ENCODE assay signal across 8 cellular contexts in the genomic region with DNA sequence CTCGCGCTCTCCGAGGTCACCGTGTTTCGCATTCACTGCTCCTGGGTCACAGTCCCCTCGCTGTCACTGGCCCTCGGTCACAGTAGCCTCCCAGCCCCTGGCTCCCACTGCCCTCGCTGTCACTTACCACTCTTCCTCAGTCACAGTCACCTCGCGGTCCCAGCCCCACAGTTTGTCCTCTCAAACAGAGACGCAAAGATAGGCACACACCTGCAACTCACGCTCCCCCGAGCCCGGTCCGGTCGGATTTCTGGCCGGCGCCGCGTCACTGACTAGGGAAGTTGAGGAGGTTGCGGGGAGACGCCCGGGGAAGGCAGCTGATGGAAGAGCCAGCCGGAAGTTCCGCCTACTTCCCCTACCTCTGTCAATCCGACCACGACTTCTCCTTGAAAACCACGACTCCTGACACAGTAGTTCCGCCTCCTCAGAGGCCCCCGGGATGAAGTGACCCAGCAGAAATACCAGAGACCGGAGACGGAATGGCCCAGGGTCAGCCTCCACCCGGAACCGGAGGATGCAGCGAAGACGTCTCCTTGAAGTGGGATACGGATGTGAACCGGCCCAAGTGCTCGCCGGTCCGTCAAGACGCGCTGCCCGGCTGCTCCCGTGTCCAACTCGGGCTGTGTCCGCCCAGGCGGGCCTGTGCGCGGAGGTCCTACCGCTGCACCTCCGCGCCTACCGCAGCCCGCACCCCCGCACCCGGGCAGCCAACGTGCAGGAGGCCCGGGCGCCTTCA. TPM values are rescaled to one million over a fixed set of nuclear protein-coding genes. Genes with fewer than 3 reads are reported as not detected.
DNase-seq lines count a peak whose midpoint lies in the region; ATAC-seq and TF ChIP-seq lines count a peak whose summit lies in the region.

A gene (minus strand): TSS at position 322 of the 736 bp plus-strand sequence. CDS start 17,195 bp downstream, outside the sequence.

- H3K79me2 ChIP-seq in hepatocyte: peaks cover 43% of the 10 kb centered on the region

- H3K9me2 ChIP-seq in hepatocyte (replicated peaks; ENCODE audit: insufficient read depth): no peaks in the 10 kb centered on the region

- peaks cover 7% of the 10 kb centered on the region for H4K20me1 ChIP-seq in hepatocyte (ENCODE audit: insufficient read depth, poor library complexity, severe bottlenecking)

- TF ChIP-seq CTCF in hepatocyte (IDR thresholded peaks at IDR 0.05; ENCODE audit: poor library complexity) (no peak), vagina (IDR thresholded peaks at IDR 0.05) (no peak)

- DNase-seq in NCI-H2029 (lab: John Stamatoyannopoulos, UW) (peak; percentile 91), T-helper 9 cell (peak; percentile 62), astrocyte of the hippocampus (ENCODE audit: low read depth, low spot score) (peak; percentile 96), hepatocyte (ENCODE audit: low spot score) (peak; percentile 95), vagina (ENCODE audit: extremely low spot score in 2 of 2) (peak in 1 of 2 donors; percentile 94)

- H3K9me3 ChIP-seq in hepatocyte (ENCODE audit: low read depth) (no peaks in the 10 kb centered on the region), vagina (no peaks in the 10 kb centered on the region)

- peak within 1 kb of the TSS; percentile 73 for H3K4me3 ChIP-seq in hepatocyte
- peak within 1 kb of the TSS; percentile 97 for H3K4me3 ChIP-seq in rectal smooth muscle tissue (ENCODE audit: low read length)
- H3K4me3 ChIP-seq in vagina: peak within 1 kb of the TSS; percentile 71 to 96

- peak within 1 kb of the TSS; percentile 97 for H3K9ac ChIP-seq in rectal smooth muscle tissue (ENCODE audit: low read length)

- intact Hi-C loops in vagina (cut with DNase I): no loop called here

- H3K36me3 ChIP-seq in hepatocyte (replicated peaks; ENCODE audit: insufficient read depth, low read depth) (no peaks in the 10 kb centered on the region), rectal smooth muscle tissue (ENCODE audit: control insufficient read depth, insufficient read depth, low read length) (no peaks in the 10 kb centered on the region), vagina (no peaks in the 10 kb centered on the region)

- ATAC-seq in GM18498 (IDR thresholded peaks at IDR 0.05; ENCODE audit: unreplicated experiment): peak; percentile 80
- peak; percentile 70 for ATAC-seq in HG02970 (IDR thresholded peaks at IDR 0.05; ENCODE audit: low FRiP score, unreplicated experiment)

- WGBS in hepatocyte (ENCODE audit: low lambda C conversion rate, missing lambda C conversion rate): under 1% methylated on average over 60 of the region's 60 CpGs

- H3K4me1 ChIP-seq in hepatocyte (ENCODE audit: insufficient read depth): peaks cover 6% of the 10 kb centered on the region
- H3K4me1 ChIP-seq in rectal smooth muscle tissue (ENCODE audit: control insufficient read depth, insufficient read depth, low read length): peaks cover 4% of the 10 kb centered on the region
- H3K4me1 ChIP-seq in vagina: peaks cover 47% of the 10 kb centered on the region

- H2AFZ ChIP-seq in hepatocyte: peak within 1 kb of the TSS; percentile 93

- H3K27ac ChIP-seq in hepatocyte (peak within 1 kb of the TSS; percentile 96), rectal smooth muscle tissue (ENCODE audit: low read depth, low read length) (peak within 1 kb of the TSS; percentile 88), vagina (peak within 1 kb of the TSS; percentile 94)

- H3K4me2 ChIP-seq in hepatocyte: peak within 1 kb of the TSS; percentile 87

- H3K27me3 ChIP-seq in hepatocyte: no peaks in the 10 kb centered on the region
- no peaks in the 10 kb centered on the region for H3K27me3 ChIP-seq in rectal smooth muscle tissue (ENCODE audit: control insufficient read depth, insufficient read depth, low read length)
- no peaks in the 10 kb centered on the region for H3K27me3 ChIP-seq in vagina

- TF ChIP-seq POLR2A in vagina (IDR thresholded peaks at IDR 0.05): peak in 1 of 2 donors; percentile 51

RNA-seq across cellular contexts. Expression of the gene that starts here (rescaled TPM):
- total RNA-seq in hepatocyte: 69.1 and 69.7 TPM in 2 replicates
- 23.8 and 30.1 TPM in 2 replicates for polyA plus RNA-seq in hepatocyte
- total RNA-seq in vagina: 55.7 TPM
